ENCODE assay signal across 10 cellular contexts in the genomic region with DNA sequence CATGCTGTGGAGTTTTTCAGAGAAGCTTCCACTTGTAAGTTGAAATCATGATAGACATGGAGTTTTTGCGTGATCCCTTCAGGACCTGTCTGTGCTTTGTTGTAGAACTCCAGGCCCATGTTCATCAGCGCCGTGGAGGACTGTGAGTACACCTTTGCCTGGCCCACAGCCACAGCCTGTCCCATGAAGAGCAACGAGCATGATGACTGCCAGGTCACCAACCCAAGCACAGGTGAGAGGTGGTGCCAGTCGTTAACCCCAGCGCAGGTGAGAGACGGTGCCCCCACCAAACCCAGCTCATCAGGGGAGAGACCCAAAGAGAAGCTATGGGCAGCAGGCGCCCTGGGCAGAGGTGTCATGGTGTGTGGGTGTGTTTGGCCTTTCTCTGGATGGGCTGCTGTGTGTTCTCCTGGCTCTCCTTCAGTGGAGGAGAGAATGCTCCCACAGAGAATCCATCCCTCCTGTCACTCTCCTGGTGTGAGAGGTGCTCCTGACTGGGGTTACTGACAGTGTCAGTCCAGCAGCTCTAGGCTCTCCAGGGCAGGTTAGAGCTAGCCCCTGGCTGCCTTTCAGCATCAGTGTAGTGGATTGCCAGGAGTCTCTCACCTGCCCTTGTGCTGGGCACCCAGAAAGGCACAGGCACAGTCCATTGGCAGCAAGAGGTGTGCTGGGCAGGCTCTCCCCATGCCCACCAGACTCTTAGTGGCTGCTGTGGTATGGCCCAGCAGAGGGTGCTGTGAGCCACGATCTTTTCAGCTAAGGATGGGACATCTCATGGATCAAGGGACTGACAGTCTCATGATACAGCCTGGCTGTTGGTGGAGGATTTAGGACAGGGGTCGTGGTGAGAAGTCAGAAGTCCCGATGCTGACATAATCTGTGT. TPM values are rescaled to one million over a fixed set of nuclear protein-coding genes. Genes with fewer than 3 reads are reported as not detected.
DNase-seq lines count a peak whose midpoint lies in the region; ATAC-seq, FAIRE-seq and TF ChIP-seq lines count a peak whose summit lies in the region.
"Had no signal": no experiment of that assay in that cellular context is flagged by ENCODE, and none has a peak within 500 bp of the region (broad histone marks: within the 10 kb centered on the region; RNA-seq: fewer than 3 reads in every experiment).

No MANE protein-coding gene starts in this region.

- peak; percentile 65 for DNase-seq in activated CD4-positive, alpha-beta T cell treated with anti-CD3 and anti-CD28 coated beads, Interleukin-2, amount 10 ng/mL, durations not matched to agents 24 days and 14 days
- no peak for DNase-seq in activated CD4-positive, alpha-beta T cell treated with anti-CD3 and anti-CD28 coated beads for 1 hour
- DNase-seq in bronchial epithelial cell (ENCODE audit: low read depth) (peak; percentile 5), nephron progenitor cell (peak; percentile 10), DMS53 (lab: John Stamatoyannopoulos, UW) (no peak)
- DNase-seq in effector CD4-positive, alpha-beta T cell: no peak
- DNase-seq: activated CD8-positive, alpha-beta memory T cell treated with anti-CD3 and anti-CD28 coated beads, Interleukin-2, amount 50 U/mL, for 48 hours had no signal

- TF ChIP-seq CTCF in LNCAP (IDR thresholded peaks at IDR 0.05) (peak; percentile 45; the same call in 1 of the 2 replicates), bronchial epithelial cell (IDR thresholded peaks at IDR 0.05; ENCODE audit: insufficient read depth, low read length, severe bottlenecking) (peak; percentile 23), nephron progenitor cell (IDR thresholded peaks at IDR 0.05) (peak; percentile 11)

- H3K27me3 ChIP-seq in bronchial epithelial cell (ENCODE audit: control insufficient read depth, insufficient read depth, low read length): no peaks in the 10 kb centered on the region

- H3K27me3 Mint-ChIP-seq in activated CD4-positive, alpha-beta T cell treated with anti-CD3 and anti-CD28 coated beads, Interleukin-2, amount 10 ng/mL, durations not matched to agents 24 days and 14 days: no peaks in the 10 kb centered on the region
- H3K27me3 Mint-ChIP-seq in nephron progenitor cell (ENCODE audit: low read depth, poor library complexity): no peaks in the 10 kb centered on the region
- H3K27me3 Mint-ChIP-seq: dendritic cell treated with granulocyte-macrophage colony-stimulating factor and Interleukin-4, amounts not matched to agents 40 ng/mL and 50 ng/mL, for 4 days had no signal

- intact Hi-C loops in activated CD4-positive, alpha-beta T cell treated with anti-CD3 and anti-CD28 coated beads, Interleukin-2, amount 10 ng/mL, durations not matched to agents 24 days and 14 days (cut with micrococcal nuclease): no loop called here

- no peak for FAIRE-seq in bronchial epithelial cell (lab: Jason Lieb, UNC)

- H3K4me3 ChIP-seq in bronchial epithelial cell (ENCODE audit: low read depth, low read length): no peak overlapping the region

- H3K4me1 Mint-ChIP-seq in activated CD4-positive, alpha-beta T cell treated with anti-CD3 and anti-CD28 coated beads, Interleukin-2, amount 10 ng/mL, durations not matched to agents 24 days and 14 days: peaks cover 41% of the 10 kb centered on the region
- H3K4me1 Mint-ChIP-seq in nephron progenitor cell: no peaks in the 10 kb centered on the region

- ATAC-seq in HG02870 (IDR thresholded peaks at IDR 0.05; ENCODE audit: unreplicated experiment): no peak

- no peaks in the 10 kb centered on the region for H3K9me3 Mint-ChIP-seq in activated CD4-positive, alpha-beta T cell treated with anti-CD3 and anti-CD28 coated beads, Interleukin-2, amount 10 ng/mL, durations not matched to agents 24 days and 14 days
- H3K9me3 Mint-ChIP-seq in nephron progenitor cell: no peaks in the 10 kb centered on the region
- H3K9me3 Mint-ChIP-seq: dendritic cell treated with granulocyte-macrophage colony-stimulating factor and Interleukin-4, amounts not matched to agents 40 ng/mL and 50 ng/mL, for 4 days had no signal

- peaks cover 91% of the 10 kb centered on the region for H3K36me3 Mint-ChIP-seq in activated CD4-positive, alpha-beta T cell treated with anti-CD3 and anti-CD28 coated beads, Interleukin-2, amount 10 ng/mL, durations not matched to agents 24 days and 14 days (ENCODE audit: low read depth)
- H3K36me3 Mint-ChIP-seq in nephron progenitor cell (ENCODE audit: low read depth): peaks cover 74% of the 10 kb centered on the region

- peaks cover 53% of the 10 kb centered on the region for H3K36me3 ChIP-seq in bronchial epithelial cell (ENCODE audit: control insufficient read depth, insufficient read depth, low read length)

- H3K27ac Mint-ChIP-seq in activated CD4-positive, alpha-beta T cell treated with anti-CD3 and anti-CD28 coated beads, Interleukin-2, amount 10 ng/mL, durations not matched to agents 24 days and 14 days: peak overlapping the region; percentile 35
- H3K27ac Mint-ChIP-seq in nephron progenitor cell: peak overlapping the region; percentile 25
- H3K27ac Mint-ChIP-seq: dendritic cell treated with granulocyte-macrophage colony-stimulating factor and Interleukin-4, amounts not matched to agents 40 ng/mL and 50 ng/mL, for 4 days had no signal

- no peak overlapping the region for H3K4me3 Mint-ChIP-seq in activated CD4-positive, alpha-beta T cell treated with anti-CD3 and anti-CD28 coated beads, Interleukin-2, amount 10 ng/mL, durations not matched to agents 24 days and 14 days
- H3K4me3 Mint-ChIP-seq in nephron progenitor cell: no peak overlapping the region
- H3K4me3 Mint-ChIP-seq: dendritic cell treated with granulocyte-macrophage colony-stimulating factor and Interleukin-4, amounts not matched to agents 40 ng/mL and 50 ng/mL, for 4 days had no signal

RNA-seq across cellular contexts. Expression of a gene that starts 49.6 kb away (rescaled TPM):
- 2.2 and 3.1 TPM in 2 replicates for total RNA-seq in activated CD4-positive, alpha-beta T cell treated with anti-CD3 and anti-CD28 coated beads, Interleukin-2, amount 10 ng/mL, durations not matched to agents 24 days and 14 days
- under 0.01 and 1.3 TPM in 2 replicates for total RNA-seq in bronchial epithelial cell

Comparison
In these comparisons a context has a peak if more than half of its experiments do, and no peak if none do; other contexts are left out.
1. DNase-seq: peak in activated CD4-positive, alpha-beta T cell treated with anti-CD3 and anti-CD28 coated beads, Interleukin-2, amount 10 ng/mL, durations not matched to agents 24 days and 14 days (single experiment), bronchial epithelial cell (single experiment) and nephron progenitor cell (single experiment); none in activated CD4-positive, alpha-beta T cell treated with anti-CD3 and anti-CD28 coated beads for 1 hour (single experiment), DMS53 (single experiment) and effector CD4-positive, alpha-beta T cell (single experiment).
2. Peak in every context shown above with its lines, with median percentiles within 50 percentile points of each other: CTCF ChIP-seq.